In the genomic region with DNA sequence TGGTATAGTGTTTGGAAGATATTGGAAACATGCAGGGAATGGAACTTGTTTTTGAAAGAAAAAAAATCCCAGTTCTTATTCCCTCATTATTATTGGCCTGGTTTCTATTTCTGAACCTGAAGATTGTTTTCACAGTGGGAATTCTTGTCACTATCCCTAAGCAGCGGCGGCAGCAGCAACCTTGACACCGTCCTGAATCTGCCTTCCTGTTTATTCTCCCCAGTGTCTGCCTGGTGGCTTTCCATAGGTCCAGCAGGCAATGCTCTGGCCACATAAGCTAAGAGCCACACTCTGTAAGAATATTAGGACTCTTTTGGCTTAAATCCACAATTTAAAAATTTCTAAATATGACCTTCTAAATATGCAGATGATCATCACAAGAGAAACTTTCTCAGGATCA, we compare ENCODE assay signal across 19 cellular contexts.
"Had no signal": no experiment of that assay in that cellular context is flagged by ENCODE, and none has a peak within 500 bp of the region (broad histone marks: within the 10 kb centered on the region; RNA-seq: fewer than 3 reads in every experiment).

No MANE protein-coding gene starts in this region.

- H3K27ac ChIP-seq: ovary, skin epidermis, spleen, thoracic aorta, tibial nerve, upper lobe of left lung had no signal

- H3K27ac Mint-ChIP-seq: stimulated activated naive B cell treated with anti-CD40 and anti-IgM and Interleukin-4, amounts not matched to agents 10 μg/mL and 1 μg/mL and 100 μg/mL, for 72 hours had no signal

- H3K4me1 ChIP-seq: tibial nerve, upper lobe of left lung had no signal

- H3K4me3 ChIP-seq: ovary, skin epidermis, spleen, thoracic aorta, tibial nerve, upper lobe of left lung had no signal

- H3K4me3 Mint-ChIP-seq: stimulated activated naive B cell treated with anti-CD40 and anti-IgM and Interleukin-4, amounts not matched to agents 10 μg/mL and 1 μg/mL and 100 μg/mL, for 72 hours; stimulated activated naive CD8-positive, alpha-beta T cell treated with anti-CD3 and anti-CD28 coated beads, Interleukin-15, Interleukin-2, amounts not matched to agents 100 ng/mL and 50 ng/mL, for 24 hours had no signal

- H3K27me3 Mint-ChIP-seq: naive thymus-derived CD4-positive, alpha-beta T cell; stimulated activated naive B cell treated with anti-CD40 and anti-IgM and Interleukin-4, amounts not matched to agents 10 μg/mL and 1 μg/mL and 100 μg/mL, for 72 hours; stimulated activated naive CD8-positive, alpha-beta T cell treated with anti-CD3 and anti-CD28 coated beads, Interleukin-15, Interleukin-2, amounts not matched to agents 100 ng/mL and 50 ng/mL, for 24 hours had no signal

- ATAC-seq: left colon; naive thymus-derived CD4-positive, alpha-beta T cell; stimulated activated naive B cell treated with anti-CD40 and anti-IgM and Interleukin-4, amounts not matched to agents 10 μg/mL and 1 μg/mL and 100 μg/mL, for 72 hours had no signal

- H3K9me3 ChIP-seq: ovary, spleen, thoracic aorta, tibial nerve, upper lobe of left lung had no signal

- H3K36me3 ChIP-seq: ovary, thoracic aorta, tibial nerve had no signal

- H3K9me3 Mint-ChIP-seq: stimulated activated naive CD8-positive, alpha-beta T cell treated with anti-CD3 and anti-CD28 coated beads, Interleukin-15, Interleukin-2, amounts not matched to agents 100 ng/mL and 50 ng/mL, for 24 hours had no signal

- DNase-seq: cerebellar nuclear complex; cortex of kidney; head of caudate nucleus; left colon; mesendoderm; midbrain; naive thymus-derived CD4-positive, alpha-beta T cell; occipital lobe; ovary; posterior cingulate gyrus; retina; spleen; stimulated activated CD4-positive, alpha-beta T cell treated with anti-CD3 and anti-CD28 coated beads, Interleukin-4, amount 100 ng/mL, for 4 hours; stimulated activated naive B cell treated with anti-CD40 and anti-IgM and Interleukin-4, amounts not matched to agents 10 μg/mL and 1 μg/mL and 100 μg/mL, for 72 hours; upper lobe of left lung had no signal

- H3K27me3 ChIP-seq: ovary, spleen, tibial nerve, upper lobe of left lung had no signal
